ENCODE assay signal across 24 cellular contexts in the genomic region with DNA sequence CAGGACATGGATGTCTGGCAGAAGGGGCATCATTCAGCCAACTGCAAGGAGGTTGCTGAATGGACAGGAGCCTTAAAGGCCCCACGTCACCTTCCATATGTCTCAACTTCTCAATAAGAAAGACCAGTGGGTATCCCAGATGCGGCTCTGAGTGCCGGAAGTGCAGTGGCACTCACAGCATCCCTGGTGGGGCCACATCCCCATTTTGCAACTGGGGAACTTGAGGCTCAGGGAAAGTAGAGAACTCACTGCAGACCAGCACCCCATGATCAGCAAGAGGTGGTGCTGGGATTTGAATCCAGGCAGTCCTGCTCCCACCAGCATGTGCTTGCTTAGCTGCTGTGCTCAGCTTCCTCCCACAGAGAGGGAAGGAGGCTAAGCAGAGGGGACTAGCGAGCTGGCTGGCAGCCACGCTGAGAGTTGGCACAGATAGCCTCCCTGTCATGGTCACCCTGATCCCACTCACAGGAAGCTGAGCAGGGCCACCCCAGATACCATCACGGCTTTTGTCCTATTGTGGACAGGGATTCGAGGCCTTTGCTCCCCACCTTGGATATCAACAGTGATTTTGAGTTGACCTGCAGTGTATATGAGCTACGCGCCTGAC.
DNase-seq lines count a peak whose midpoint lies in the region; ATAC-seq and TF ChIP-seq lines count a peak whose summit lies in the region.
"Had no signal": no experiment of that assay in that cellular context is flagged by ENCODE, and none has a peak within 500 bp of the region (broad histone marks: within the 10 kb centered on the region; RNA-seq: fewer than 3 reads in every experiment).

No MANE protein-coding gene starts in this region.

- H3K4me3 ChIP-seq in RWPE2 (ENCODE audit: severe bottlenecking) (no peak overlapping the region), sigmoid colon (no peak overlapping the region), brain microvascular endothelial cell (ENCODE audit: low read depth, low read length) (no peak overlapping the region)
- H3K4me3 ChIP-seq: GM23248 had no signal

- ATAC-seq in RWPE2 (ENCODE audit: low read depth) (no peak), HG02642 (IDR thresholded peaks at IDR 0.05; ENCODE audit: poor library complexity, unreplicated experiment) (no peak), SK-N-SH treated with all-trans-retinoic acid at 6 μM for 48 hours (no peak)
- ATAC-seq: Panc1 had no signal

- H3K27ac ChIP-seq in RWPE2 (ENCODE audit: poor library complexity, severe bottlenecking), result no peak overlapping the region
- no peak overlapping the region for H3K27ac ChIP-seq in sigmoid colon
- H3K27ac ChIP-seq in brain microvascular endothelial cell, result no peak overlapping the region
- H3K27ac ChIP-seq: 22Rv1, C4-2B, GM23248 had no signal

- intact Hi-C loops in sigmoid colon (cut with DNase I), result no loop called here

- H3K36me3 ChIP-seq in RWPE2 (ENCODE audit: low read depth) (no peaks in the 10 kb centered on the region), sigmoid colon (no peaks in the 10 kb centered on the region), brain microvascular endothelial cell (replicated peaks) (no peaks in the 10 kb centered on the region)

- no peaks in the 10 kb centered on the region for H3K4me1 ChIP-seq in RWPE2 (ENCODE audit: insufficient read depth, poor library complexity, severe bottlenecking)
- peaks cover 0 to 9% (median 8%) of the 10 kb centered on the region in 4 donors for H3K4me1 ChIP-seq in sigmoid colon

- H3K27me3 ChIP-seq in RWPE2 (ENCODE audit: insufficient read depth, poor library complexity, severe bottlenecking), result peaks cover 33% of the 10 kb centered on the region
- H3K27me3 ChIP-seq in sigmoid colon, result no peaks in the 10 kb centered on the region
- peaks cover 13% of the 10 kb centered on the region for H3K27me3 ChIP-seq in brain microvascular endothelial cell (replicated peaks)

- TF ChIP-seq CTCF in RWPE2 (IDR thresholded peaks at IDR 0.05; ENCODE audit: poor library complexity, severe bottlenecking) (no peak), sigmoid colon (IDR thresholded peaks at IDR 0.05) (no peak), brain microvascular endothelial cell (IDR thresholded peaks at IDR 0.05; ENCODE audit: low read depth, low read length, missing control alignments) (no peak)

- in situ Hi-C loops in brain microvascular endothelial cell (cut with HindIII; ENCODE audit: low pct_ligation_motif_present, low sequenced_read_pairs), result no loop called here

- H3K9me3 ChIP-seq in RWPE2 (ENCODE audit: severe bottlenecking), result no peaks in the 10 kb centered on the region
- no peaks in the 10 kb centered on the region for H3K9me3 ChIP-seq in sigmoid colon

- peak; percentile 42 for DNase-seq in activated CD8-positive, alpha-beta memory T cell treated with anti-CD3 and anti-CD28 coated beads for 24 hours
- DNase-seq in activated CD8-positive, alpha-beta memory T cell treated with anti-CD3 and anti-CD28 coated beads, Interleukin-2, amount 50 U/mL, for 4 hours, result no peak
- DNase-seq in RWPE2 (ENCODE audit: low spot score), result peak; percentile 11
- DNase-seq in medulla oblongata (ENCODE audit: extremely low spot score), result peak; percentile 19
- DNase-seq in sigmoid colon, result peak; percentile 61
- DNase-seq in brain microvascular endothelial cell, result no peak
- DNase-seq: ACHN; Calu3; CD8-positive, alpha-beta memory T cell; DMS153; GM23248; H9; HFFc6; KBM-7; MM.1S; NCI-H1048; NCI-H1436 treated with DMSO at 0.1 percent for 48 hours; NCI-H1930; NCI-H69 had no signal

- no peak for TF ChIP-seq POLR2A in sigmoid colon (IDR thresholded peaks at IDR 0.05)

- TF ChIP-seq EP300 in sigmoid colon (IDR thresholded peaks at IDR 0.05), result no peak

- 77 to 84% methylated on average over 9 of the region's 9 CpGs for WGBS in sigmoid colon, 2 donors

TF ChIP-seq in SK-N-SH treated with all-trans-retinoic acid at 6 μM for 48 hours, 23 proteins besides CTCF, POLR2A, EP300 and RAD21:
- TF ChIP-seq ZFP30 (CRISPR knock-in tag; IDR thresholded peaks at IDR 0.05), result no peak
- TF ChIP-seq CSDC2 (CRISPR knock-in tag; IDR thresholded peaks at IDR 0.05), result no peak
- TF ChIP-seq ZNF70 (CRISPR knock-in tag; IDR thresholded peaks at IDR 0.05), result no peak
- TF ChIP-seq, protein P1, sequence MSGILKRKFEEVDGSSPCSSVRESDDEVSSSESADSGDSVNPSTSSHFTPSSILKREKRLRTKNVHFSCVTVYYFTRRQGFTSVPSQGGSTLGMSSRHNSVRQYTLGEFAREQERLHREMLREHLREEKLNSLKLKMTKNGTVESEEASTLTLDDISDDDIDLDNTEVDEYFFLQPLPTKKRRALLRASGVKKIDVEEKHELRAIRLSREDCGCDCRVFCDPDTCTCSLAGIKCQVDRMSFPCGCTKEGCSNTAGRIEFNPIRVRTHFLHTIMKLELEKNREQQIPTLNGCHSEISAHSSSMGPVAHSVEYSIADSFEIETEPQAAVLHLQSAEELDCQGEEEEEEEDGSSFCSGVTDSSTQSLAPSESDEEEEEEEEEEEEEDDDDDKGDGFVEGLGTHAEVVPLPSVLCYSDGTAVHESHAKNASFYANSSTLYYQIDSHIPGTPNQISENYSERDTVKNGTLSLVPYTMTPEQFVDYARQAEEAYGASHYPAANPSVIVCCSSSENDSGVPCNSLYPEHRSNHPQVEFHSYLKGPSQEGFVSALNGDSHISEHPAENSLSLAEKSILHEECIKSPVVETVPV (CRISPR knock-in tag; IDR thresholded peaks at IDR 0.05), result no peak
- no peak for TF ChIP-seq RARB (CRISPR knock-in tag; IDR thresholded peaks at IDR 0.05)
- no peak for TF ChIP-seq ARNTL (CRISPR knock-in tag; IDR thresholded peaks at IDR 0.05; ENCODE audit: borderline replicate concordance, low read depth)
- TF ChIP-seq ZFP3 (CRISPR knock-in tag; IDR thresholded peaks at IDR 0.05), result no peak
- no peak for TF ChIP-seq PPARA (CRISPR knock-in tag; IDR thresholded peaks at IDR 0.05; ENCODE audit: borderline replicate concordance)
- TF ChIP-seq ZNF8 (CRISPR knock-in tag; IDR thresholded peaks at IDR 0.05), result no peak
- TF ChIP-seq TOX (CRISPR knock-in tag; IDR thresholded peaks at IDR 0.05; ENCODE audit: borderline replicate concordance), result no peak
- TF ChIP-seq ESRRG (CRISPR knock-in tag; IDR thresholded peaks at IDR 0.05), result no peak
- TF ChIP-seq SNAI2 (CRISPR knock-in tag; IDR thresholded peaks at IDR 0.05), result no peak

Comparison
In these comparisons a context has a peak if more than half of its experiments do, and no peak if none do; other contexts are left out.
1. DNase-seq: peak in activated CD8-positive, alpha-beta memory T cell treated with anti-CD3 and anti-CD28 coated beads for 24 hours (single experiment), RWPE2 (single experiment), medulla oblongata (single experiment) and sigmoid colon (single experiment); none in activated CD8-positive, alpha-beta memory T cell treated with anti-CD3 and anti-CD28 coated beads, Interleukin-2, amount 50 U/mL, for 4 hours (single experiment) and brain microvascular endothelial cell (single experiment).